ENCODE assay signal across 1 cellular context in genomic region chr11:11748706-11749365, GRCh38.
TF ChIP-seq lines count a peak whose summit lies in the region.

No MANE protein-coding gene starts in this region.

TF ChIP-seq in HepG2, 621 proteins besides CTCF, POLR2A, EP300 and RAD21:
- TF ChIP-seq KDM4B (CRISPR knock-in tag; IDR thresholded peaks at IDR 0.05) (no peak), MED8 (CRISPR knock-in tag; IDR thresholded peaks at IDR 0.05; ENCODE audit: insufficient replicate concordance) (no peak), MEF2D (CRISPR knock-in tag; IDR thresholded peaks at IDR 0.05) (no peak), ZNF816 (CRISPR knock-in tag; IDR thresholded peaks at IDR 0.05; ENCODE audit: borderline replicate concordance) (no peak), THAP8 (CRISPR knock-in tag; IDR thresholded peaks at IDR 0.05; ENCODE audit: borderline replicate concordance) (no peak)
